Comparison of ENCODE assay signal across 40 cellular contexts in genomic region chr3:54530091-54530490, GRCh38.
"Had no signal": no experiment of that assay in that cellular context is flagged by ENCODE, and none has a peak within 500 bp of the region (broad histone marks: within the 10 kb centered on the region; RNA-seq: fewer than 3 reads in every experiment).

No MANE protein-coding gene starts in this region.

- ATAC-seq: activated CD8-positive, alpha-beta T cell treated with anti-CD3 and anti-CD28 coated beads for 36 hours; activated naive CD4-positive, alpha-beta T cell treated with anti-CD3 and anti-CD28 coated beads, Interleukin-2, amount 50 U/mL, for 72 hours; activated T-cell treated with anti-CD3 and anti-CD28 coated beads, Interleukin-2, amount 50 U/mL, for 4 hours; activated T-cell treated with anti-CD3 and anti-CD28 coated beads, Interleukin-2, amount 50 U/mL, for 72 hours; activated T-helper 17 cell treated with anti-CD3 and anti-CD28 coated beads, Interleukin-2, amount 50 U/mL, for 72 hours; body of pancreas had no signal

- H3K36me3 Mint-ChIP-seq: activated CD4-positive, alpha-beta memory T cell treated with anti-CD3 and anti-CD28 coated beads for 36 hours; activated naive CD8-positive, alpha-beta T cell treated with anti-CD3 and anti-CD28 coated beads for 36 hours had no signal

- DNase-seq: activated B cell treated with CpG ODN at 0.5 μM for 24 hours; activated CD4-positive, alpha-beta memory T cell treated with anti-CD3 and anti-CD28 coated beads for 36 hours; activated CD4-positive, alpha-beta T cell treated with anti-CD3 and anti-CD28 coated beads for 4 hours; activated CD4-positive, alpha-beta T cell treated with anti-CD3 and anti-CD28 coated beads, Interleukin-2, amount 10 ng/mL, durations not matched to agents 24 days and 14 days; activated CD4-positive, alpha-beta T cell treated with anti-CD3 and anti-CD28 coated beads, Interleukin-2, amount 50 U/mL, for 1 hour; activated CD4-positive, alpha-beta T cell treated with anti-CD3 and anti-CD28 coated beads, Interleukin-2, amount 50 U/mL, for 4 hours; activated CD4-positive, CD25-positive, alpha-beta regulatory T cell treated with anti-CD3 and anti-CD28 coated beads, Interleukin-2, amount 50 U/mL, for 72 hours; activated CD8-positive, alpha-beta memory T cell treated with anti-CD3 and anti-CD28 coated beads, Interleukin-2, amount 50 U/mL, for 4 hours; activated CD8-positive, alpha-beta T cell treated with anti-CD3 and anti-CD28 coated beads for 36 hours; activated effector memory CD4-positive, alpha-beta T cell treated with anti-CD3 and anti-CD28 coated beads, Interleukin-2, amount 50 U/mL, for 16 hours; activated gamma-delta T cell treated with Interleukin-2 at 50 U/mL for 16 hours; activated naive CD4-positive, alpha-beta T cell; activated naive CD4-positive, alpha-beta T cell treated with anti-CD3 and anti-CD28 coated beads for 36 hours; activated naive CD4-positive, alpha-beta T cell treated with anti-CD3 and anti-CD28 coated beads, Interleukin-2, amount 50 U/mL, for 16 hours; activated naive CD8-positive, alpha-beta T cell treated with anti-CD3 and anti-CD28 coated beads for 36 hours; activated T-cell treated with anti-CD3 and anti-CD28 coated beads for 4 hours; activated T-cell treated with anti-CD3 and anti-CD28 coated beads, Interleukin-2, amount 50 U/mL, for 1 hour; activated T-cell treated with anti-CD3 and anti-CD28 coated beads, Interleukin-2, amount 50 U/mL, for 4 hours; activated T-cell treated with anti-CD3 and anti-CD28 coated beads, Interleukin-2, amount 50 U/mL, for 72 hours; adrenal gland; amniotic stem cell; aorta; body of pancreas; brain microvascular endothelial cell; caudate nucleus; cerebellar nuclear complex; T-helper 1 cell; T-helper 2 cell; T-helper 9 cell had no signal

- H3K27me3 ChIP-seq: adrenal gland, body of pancreas, brain microvascular endothelial cell, breast epithelium, cardiac muscle cell had no signal

- H3K4me3 ChIP-seq: adrenal gland, body of pancreas, breast epithelium, cardiac muscle cell had no signal

- H3K9me3 Mint-ChIP-seq: T-helper 1 cell treated with Interleukin-12 subunit alpha and Interleukin-12 subunit beta and Interleukin-4 antibody, amounts not matched to agents 30 μg/mL and 1 μg/mL, for 36 hours had no signal

- H3K27ac ChIP-seq: adrenal gland, body of pancreas, brain microvascular endothelial cell, breast epithelium, cardiac muscle cell, VCaP had no signal

- H3K9me3 ChIP-seq: body of pancreas had no signal

- H3K36me3 ChIP-seq: adrenal gland, brain microvascular endothelial cell, breast epithelium, cardiac muscle cell had no signal

- H3K4me1 Mint-ChIP-seq: activated B cell treated with CpG ODN at 0.5 μM for 24 hours; activated CD4-positive, alpha-beta T cell treated with anti-CD3 and anti-CD28 coated beads, Interleukin-2, amount 10 ng/mL, durations not matched to agents 24 days and 14 days; activated naive CD8-positive, alpha-beta T cell treated with anti-CD3 and anti-CD28 coated beads for 36 hours; activated T-helper 17 cell treated with anti-CD3 and anti-CD28 coated beads, Interleukin-2, amount 50 U/mL, for 72 hours; central memory CD8-positive, alpha-beta T cell had no signal

- H3K4me1 ChIP-seq: adrenal gland, body of pancreas, breast epithelium had no signal

- H3K27me3 Mint-ChIP-seq: activated B cell treated with CpG ODN at 0.5 μM for 24 hours; activated CD4-positive, alpha-beta memory T cell treated with anti-CD3 and anti-CD28 coated beads for 36 hours; activated CD4-positive, alpha-beta T cell treated with anti-CD3 and anti-CD28 coated beads, Interleukin-2, amount 10 ng/mL, durations not matched to agents 24 days and 14 days; activated CD8-positive, alpha-beta T cell treated with anti-CD3 and anti-CD28 coated beads for 36 hours; central memory CD8-positive, alpha-beta T cell had no signal

- H3K27ac Mint-ChIP-seq: activated B cell treated with CpG ODN at 0.5 μM for 24 hours; activated CD4-positive, alpha-beta memory T cell treated with anti-CD3 and anti-CD28 coated beads for 36 hours; activated CD4-positive, alpha-beta T cell treated with anti-CD3 and anti-CD28 coated beads, Interleukin-2, amount 10 ng/mL, durations not matched to agents 24 days and 14 days; activated CD8-positive, alpha-beta T cell treated with anti-CD3 and anti-CD28 coated beads for 36 hours; activated naive CD4-positive, alpha-beta T cell treated with anti-CD3 and anti-CD28 coated beads for 36 hours; activated naive CD4-positive, alpha-beta T cell treated with anti-CD3 and anti-CD28 coated beads, Interleukin-2, amount 50 U/mL, for 72 hours; activated naive CD8-positive, alpha-beta T cell treated with anti-CD3 and anti-CD28 coated beads for 36 hours; activated T-cell treated with anti-CD3 and anti-CD28 coated beads, Interleukin-2, amount 50 U/mL, for 72 hours; activated T-helper 1 cell treated with anti-CD3 and anti-CD28 coated beads, Interleukin-12 subunit alpha, Interleukin-12 subunit beta, Interleukin-2, Interleukin-4 antibody, amounts not matched to agents 30 ng/mL and 10 ng/mL and 1 ng/mL, durations not matched to agents 14 hours and 24 hours and 36 hours; activated T-helper 17 cell treated with anti-CD3 and anti-CD28 coated beads, Interleukin-2, amount 50 U/mL, for 72 hours; T-helper 1 cell treated with Interleukin-12 subunit alpha and Interleukin-12 subunit beta and Interleukin-4 antibody, amounts not matched to agents 30 μg/mL and 1 μg/mL, for 36 hours; T-helper 2 cell treated with Interferon-gamma antibody and Interleukin-4, amounts not matched to agents 5 μg/mL and 100 μg/mL, for 36 hours had no signal

- H3K4me3 Mint-ChIP-seq: activated B cell treated with CpG ODN at 0.5 μM for 24 hours; activated CD4-positive, alpha-beta memory T cell treated with anti-CD3 and anti-CD28 coated beads for 36 hours; activated CD4-positive, alpha-beta T cell treated with anti-CD3 and anti-CD28 coated beads, Interleukin-2, amount 10 ng/mL, durations not matched to agents 24 days and 14 days; activated CD8-positive, alpha-beta T cell treated with anti-CD3 and anti-CD28 coated beads for 36 hours; activated naive CD4-positive, alpha-beta T cell treated with anti-CD3 and anti-CD28 coated beads for 36 hours; activated naive CD8-positive, alpha-beta T cell treated with anti-CD3 and anti-CD28 coated beads for 36 hours; activated T-cell treated with anti-CD3 and anti-CD28 coated beads, Interleukin-2, amount 50 U/mL, for 4 hours; activated T-cell treated with anti-CD3 and anti-CD28 coated beads, Interleukin-2, amount 50 U/mL, for 72 hours; activated T-helper 1 cell treated with anti-CD3 and anti-CD28 coated beads, Interleukin-12 subunit alpha, Interleukin-12 subunit beta, Interleukin-2, Interleukin-4 antibody, amounts not matched to agents 30 ng/mL and 10 ng/mL and 1 ng/mL, durations not matched to agents 14 hours and 24 hours and 36 hours; activated T-helper 17 cell treated with anti-CD3 and anti-CD28 coated beads, Interleukin-2, amount 50 U/mL, for 72 hours; central memory CD8-positive, alpha-beta T cell; T-helper 1 cell treated with Interleukin-12 subunit alpha and Interleukin-12 subunit beta and Interleukin-4 antibody, amounts not matched to agents 30 μg/mL and 1 μg/mL, for 36 hours; T-helper 2 cell treated with Interferon-gamma antibody and Interleukin-4, amounts not matched to agents 5 μg/mL and 100 μg/mL, for 36 hours had no signal

- FAIRE-seq: astrocyte, TTC549 had no signal
